22 cellular contexts compared by ENCODE assay signal in genomic region chr11:76175731-76176303, GRCh38. TPM values are rescaled to one million over a fixed set of nuclear protein-coding genes. Genes with fewer than 3 reads are reported as not detected.
DNase-seq lines count a peak whose midpoint lies in the region; ATAC-seq lines count a peak whose summit lies in the region.
"Had no signal": no experiment of that assay in that cellular context is flagged by ENCODE, and none has a peak within 500 bp of the region (broad histone marks: within the 10 kb centered on the region; RNA-seq: fewer than 3 reads in every experiment).

No MANE protein-coding gene starts in this region.

- no peak overlapping the region for H2AK5ac ChIP-seq in mesendoderm (ENCODE audit: low read length)

- no peak overlapping the region for H3K18ac ChIP-seq in mesendoderm (ENCODE audit: low read length)

- CTCF ChIA-PET in activated naive CD4-positive, alpha-beta T cell treated with anti-CD3 and anti-CD28 coated beads, Interleukin-2, amount 10 ng/mL, durations not matched to agents 7 days and 5 days (lab: Charles Lee) = no interaction called here
- CTCF ChIA-PET in naive thymus-derived CD4-positive, alpha-beta T cell (lab: Charles Lee) = no interaction called here

- H3K27me3 ChIP-seq in mesendoderm (ENCODE audit: insufficient read depth, low read length, poor library complexity) = no peaks in the 10 kb centered on the region
- no peaks in the 10 kb centered on the region for H3K27me3 ChIP-seq in naive thymus-derived CD4-positive, alpha-beta T cell (ENCODE audit: control insufficient read depth in 2 of 2, insufficient read depth in 2 of 2, low read length in 2 of 2)
- H3K27me3 ChIP-seq: Peyer's patch, SJCRH30 had no signal

- no peak overlapping the region for H2BK5ac ChIP-seq in mesendoderm (ENCODE audit: low read length)

- peak overlapping the region; percentile 42 for H3K56ac ChIP-seq in mesendoderm (ENCODE audit: low read length)

- POLR2A ChIA-PET in naive thymus-derived CD4-positive, alpha-beta T cell (lab: Charles Lee) = no interaction called here

- H4K8ac ChIP-seq in mesendoderm (ENCODE audit: low read depth, low read length) = no peak overlapping the region

- no peak overlapping the region for H3K4me3 ChIP-seq in mesendoderm (ENCODE audit: low read length)
- H3K4me3 ChIP-seq in naive thymus-derived CD4-positive, alpha-beta T cell (ENCODE audit: low read length) = no peak overlapping the region
- H3K4me3 ChIP-seq: Peyer's patch, SJCRH30 had no signal

- H3K36me3 Mint-ChIP-seq in activated naive CD4-positive, alpha-beta T cell treated with anti-CD3 and anti-CD28 coated beads, Interleukin-2, amount 10 ng/mL, durations not matched to agents 7 days and 5 days = no peaks in the 10 kb centered on the region
- H3K36me3 Mint-ChIP-seq in central memory CD8-positive, alpha-beta T cell (ENCODE audit: insufficient read depth) = no peaks in the 10 kb centered on the region
- H3K36me3 Mint-ChIP-seq in naive thymus-derived CD4-positive, alpha-beta T cell = no peaks in the 10 kb centered on the region

- no peak overlapping the region for H3K4ac ChIP-seq in mesendoderm (ENCODE audit: low read depth, low read length)

- H3K9me3 ChIP-seq in naive thymus-derived CD4-positive, alpha-beta T cell (ENCODE audit: control insufficient read depth in 2 of 3, low read length in 3 of 3) = no peaks in the 10 kb centered on the region
- H3K9me3 ChIP-seq: Peyer's patch, SJCRH30 had no signal

- no peaks in the 10 kb centered on the region for H3K36me3 ChIP-seq in mesendoderm (ENCODE audit: control insufficient read depth, insufficient read depth, low read length)
- H3K36me3 ChIP-seq in naive thymus-derived CD4-positive, alpha-beta T cell (ENCODE audit: control insufficient read depth in 2 of 3, insufficient read depth in 3 of 3, low read length in 3 of 3) = no peaks in the 10 kb centered on the region
- H3K36me3 ChIP-seq: Peyer's patch, SJCRH30 had no signal

- peaks cover 3% of the 10 kb centered on the region for H3K4me1 ChIP-seq in mesendoderm (ENCODE audit: control insufficient read depth, low read depth, low read length)
- no peaks in the 10 kb centered on the region for H3K4me1 ChIP-seq in naive thymus-derived CD4-positive, alpha-beta T cell (ENCODE audit: control insufficient read depth in 2 of 2, insufficient read depth in 2 of 2, low read length in 2 of 2)
- H3K4me1 ChIP-seq: Peyer's patch, SJCRH30 had no signal

- peaks cover 3% of the 10 kb centered on the region for H3K4me1 Mint-ChIP-seq in activated naive CD4-positive, alpha-beta T cell treated with anti-CD3 and anti-CD28 coated beads, Interleukin-2, amount 10 ng/mL, durations not matched to agents 7 days and 5 days
- H3K4me1 Mint-ChIP-seq in central memory CD8-positive, alpha-beta T cell = peaks cover 10% of the 10 kb centered on the region
- peaks cover 0 to 1% (median 0%) of the 10 kb centered on the region in 7 donors for H3K4me1 Mint-ChIP-seq in naive thymus-derived CD4-positive, alpha-beta T cell

- H3K79me1 ChIP-seq in mesendoderm (ENCODE audit: low read length) = no peaks in the 10 kb centered on the region

- H2BK15ac ChIP-seq in mesendoderm (replicated peaks; ENCODE audit: low read depth) = no peak overlapping the region

- peak overlapping the region; percentile 33 for H3K27ac Mint-ChIP-seq in activated naive CD4-positive, alpha-beta T cell treated with anti-CD3 and anti-CD28 coated beads, Interleukin-2, amount 10 ng/mL, durations not matched to agents 7 days and 5 days
- H3K27ac Mint-ChIP-seq in central memory CD8-positive, alpha-beta T cell (ENCODE audit: low read depth) = peak overlapping the region; percentile 54
- H3K27ac Mint-ChIP-seq in naive thymus-derived CD4-positive, alpha-beta T cell = no peak overlapping the region

- H3K27me3 Mint-ChIP-seq in activated naive CD4-positive, alpha-beta T cell treated with anti-CD3 and anti-CD28 coated beads, Interleukin-2, amount 10 ng/mL, durations not matched to agents 7 days and 5 days = no peaks in the 10 kb centered on the region
- no peaks in the 10 kb centered on the region for H3K27me3 Mint-ChIP-seq in central memory CD8-positive, alpha-beta T cell
- H3K27me3 Mint-ChIP-seq in naive thymus-derived CD4-positive, alpha-beta T cell = peaks cover 0 to 2% (median 0%) of the 10 kb centered on the region in 5 donors

- ATAC-seq in central memory CD8-positive, alpha-beta T cell (replicated peaks; ENCODE audit: extremely low read depth, poor library complexity, severe bottlenecking) = no peak
- no peak for ATAC-seq in naive thymus-derived CD4-positive, alpha-beta T cell
- no peak for ATAC-seq in GM18517 (IDR thresholded peaks at IDR 0.05; ENCODE audit: unreplicated experiment)
- no peak for ATAC-seq in HG03139 (IDR thresholded peaks at IDR 0.05; ENCODE audit: unreplicated experiment)
- ATAC-seq: HCT116 had no signal

- H3K9ac ChIP-seq in mesendoderm (ENCODE audit: low read length) = no peak overlapping the region

- H3K4me3 Mint-ChIP-seq in activated naive CD4-positive, alpha-beta T cell treated with anti-CD3 and anti-CD28 coated beads, Interleukin-2, amount 10 ng/mL, durations not matched to agents 7 days and 5 days = no peak overlapping the region
- H3K4me3 Mint-ChIP-seq in central memory CD8-positive, alpha-beta T cell = no peak overlapping the region
- no peak overlapping the region for H3K4me3 Mint-ChIP-seq in naive thymus-derived CD4-positive, alpha-beta T cell

- no peaks in the 10 kb centered on the region for H3K9me3 Mint-ChIP-seq in activated naive CD4-positive, alpha-beta T cell treated with anti-CD3 and anti-CD28 coated beads, Interleukin-2, amount 10 ng/mL, durations not matched to agents 7 days and 5 days
- H3K9me3 Mint-ChIP-seq in central memory CD8-positive, alpha-beta T cell = no peaks in the 10 kb centered on the region
- H3K9me3 Mint-ChIP-seq in naive thymus-derived CD4-positive, alpha-beta T cell = no peaks in the 10 kb centered on the region

- H3K27ac ChIP-seq in mesendoderm (ENCODE audit: low read depth, low read length) = no peak overlapping the region
- H3K27ac ChIP-seq in naive thymus-derived CD4-positive, alpha-beta T cell (ENCODE audit: low read depth, low read length) = no peak overlapping the region
- H3K27ac ChIP-seq: Peyer's patch, SJCRH30 had no signal

- intact Hi-C loops in naive thymus-derived CD4-positive, alpha-beta T cell (cut with micrococcal nuclease) = no loop called here

- WGBS in mesendoderm (ENCODE audit: extremely low coverage, insufficient coverage, low lambda C conversion rate) = no CpG with 5 or more reads among the region's 9 CpGs

- no peak overlapping the region for H2BK120ac ChIP-seq in mesendoderm (ENCODE audit: low read depth, low read length)

- DNase-seq in activated naive CD4-positive, alpha-beta T cell treated with anti-CD3 and anti-CD28 coated beads, Interleukin-2, amount 10 ng/mL, durations not matched to agents 7 days and 5 days = no peak
- DNase-seq in activated naive CD4-positive, alpha-beta T cell treated with anti-CD3 and anti-CD28 coated beads, Interleukin-2, amount 50 U/mL, for 16 hours = no peak
- no peak for DNase-seq in central memory CD8-positive, alpha-beta T cell (ENCODE audit: low spot score in 2 of 2)
- DNase-seq in mesendoderm = no peak
- DNase-seq in naive thymus-derived CD4-positive, alpha-beta T cell = no peak
- DNase-seq: 8988T, AML-193, DMS53, GDM1, Kasumi-1, NCI-H1417, NCI-H2081 treated with DMSO at 0.1 percent for 48 hours, NCI-H524 treated with DMSO at 0.1 percent for 48 hours, NCI-H82, Peyer's patch, SJCRH30 had no signal

- no peak overlapping the region for H3K23ac ChIP-seq in mesendoderm (ENCODE audit: low read length)

- no peaks in the 10 kb centered on the region for H3K79me2 ChIP-seq in mesendoderm (ENCODE audit: control insufficient read depth, insufficient read depth, low read length)

- H3K4me2 ChIP-seq in mesendoderm (ENCODE audit: low read length) = no peak overlapping the region

- no peak overlapping the region for H4K5ac ChIP-seq in mesendoderm (ENCODE audit: low read length)

RNA-seq across cellular contexts. Expression of gene WNT11, which starts 30.5 kb away (rescaled TPM):
- 0.14 TPM for polyA plus RNA-seq in mesendoderm (2013, experiment 1 of 2)
- polyA plus RNA-seq in mesendoderm (2013, experiment 2 of 2) = 0.20 TPM
- under 1 TPM in 2 of 5 experiments, not detected in 3; 0.27 to 0.45 TPM for total RNA-seq in naive thymus-derived CD4-positive, alpha-beta T cell
- under 1 TPM in 1 of 2 donors, not detected in 1; 0.16 TPM for polyA plus RNA-seq in naive thymus-derived CD4-positive, alpha-beta T cell
- total RNA-seq: MCF 10A, OCI-LY7 had no signal
- polyA plus RNA-seq: AG04450 had no signal

Comparison
In these comparisons a context has a peak if more than half of its experiments do, and no peak if none do; other contexts are left out.
1. H3K27ac Mint-ChIP-seq: peak in activated naive CD4-positive, alpha-beta T cell treated with anti-CD3 and anti-CD28 coated beads, Interleukin-2, amount 10 ng/mL, durations not matched to agents 7 days and 5 days (single experiment) and central memory CD8-positive, alpha-beta T cell (single experiment); none in naive thymus-derived CD4-positive, alpha-beta T cell (0 of 9).